ENCODE assay signal across 9 cellular contexts in the genomic region with DNA sequence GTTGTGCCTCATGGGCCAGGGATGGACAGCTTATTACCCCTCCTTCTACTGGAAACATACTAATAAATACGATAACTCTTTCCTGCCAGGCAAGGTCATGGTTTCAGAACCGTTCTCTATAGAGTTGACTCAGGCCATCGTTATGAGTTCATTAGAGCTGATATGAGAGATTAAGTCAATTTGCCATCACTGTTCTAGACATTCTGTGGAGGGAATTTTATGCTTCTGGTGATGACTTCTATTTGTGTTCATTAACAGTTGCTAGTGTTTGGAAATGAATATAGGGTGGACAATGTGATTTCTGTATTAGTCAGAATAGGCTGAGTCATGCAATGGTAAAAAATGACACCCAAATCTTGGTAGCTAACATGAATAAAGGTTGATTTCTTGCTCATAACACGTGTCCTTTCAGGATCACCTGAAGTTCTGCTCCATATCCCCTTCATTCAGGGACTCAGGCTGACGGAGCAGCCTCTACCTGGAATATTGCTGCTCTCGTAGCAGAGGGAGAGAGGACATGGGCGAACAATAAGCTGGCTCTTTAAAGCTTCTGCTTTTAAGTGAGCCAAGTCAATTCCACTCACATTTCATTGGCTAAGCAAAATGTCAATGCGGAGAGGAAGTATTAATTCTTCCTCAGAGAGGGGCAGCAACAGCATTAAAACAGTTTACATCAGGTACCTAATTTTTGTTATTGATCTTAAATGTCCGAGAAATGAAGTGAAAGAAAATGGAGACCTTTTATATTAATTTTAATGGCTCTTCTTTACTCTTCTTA. TPM values are rescaled to one million over a fixed set of nuclear protein-coding genes. Genes with fewer than 3 reads are reported as not detected.
A peak's percentile ranks its signal among the peaks of the same experiment; 100 is the strongest.
DNase-seq lines count a peak whose midpoint lies in the region; ATAC-seq and TF ChIP-seq lines count a peak whose summit lies in the region.
"Had no signal": no experiment of that assay in that cellular context is flagged by ENCODE, and none has a peak within 500 bp of the region (broad histone marks: within the 10 kb centered on the region; RNA-seq: fewer than 3 reads in every experiment).

No MANE protein-coding gene starts in this region.

- H3K79me2 ChIP-seq in ACC112 (ENCODE audit: control insufficient read depth, insufficient read depth, low read length, unreplicated experiment): no peaks in the 10 kb centered on the region

- H3K4me3 Mint-ChIP-seq in activated naive CD4-positive, alpha-beta T cell treated with anti-CD3 and anti-CD28 coated beads for 36 hours: no peak overlapping the region

- CTCF ChIA-PET in activated naive CD4-positive, alpha-beta T cell treated with anti-CD3 and anti-CD28 coated beads for 36 hours (lab: Charles Lee): interaction anchor here (1.3 kb wide), 1 partner anchor 12 kb away, joined by 4 read pairs; no protein-coding TSS in a partner anchor

- DNase-seq in adrenal gland: peak in 1 of 7 donors; percentile 46
- no peak for DNase-seq in mucosa of descending colon
- DNase-seq in NCI-H1417 (lab: John Stamatoyannopoulos, UW): no peak
- DNase-seq in activated CD8-positive, alpha-beta memory T cell treated with anti-CD3 and anti-CD28 coated beads for 24 hours: no peak
- no peak for DNase-seq in activated naive CD4-positive, alpha-beta T cell treated with anti-CD3 and anti-CD28 coated beads for 36 hours

- peaks cover 38% of the 10 kb centered on the region for H3K4me1 ChIP-seq in ACC112 (ENCODE audit: control insufficient read depth, insufficient read depth, low read length, unreplicated experiment)
- peaks cover 22 to 26% of the 10 kb centered on the region in 2 donors for H3K4me1 ChIP-seq in adrenal gland (replicated peaks in 1 of 2)
- no peaks in the 10 kb centered on the region for H3K4me1 ChIP-seq in mucosa of descending colon (ENCODE audit: low read depth)

- no peaks in the 10 kb centered on the region for H3K9me3 ChIP-seq in adrenal gland (replicated peaks in 1 of 3)
- H3K9me3 ChIP-seq in mucosa of descending colon: no peaks in the 10 kb centered on the region

- H3K27ac ChIP-seq in ACC112 (ENCODE audit: low read depth, low read length) (peak overlapping the region; percentile 63), adrenal gland (peak overlapping the region in 4 of 5 donors; percentile 26 to 68 (median 52))
- H3K27ac ChIP-seq: SK-N-MC had no signal

- H3K36me3 ChIP-seq in ACC112 (ENCODE audit: insufficient read depth, low read length) (no peaks in the 10 kb centered on the region), adrenal gland (replicated peaks in 1 of 2) (no peaks in the 10 kb centered on the region), mucosa of descending colon (ENCODE audit: low read depth) (no peaks in the 10 kb centered on the region)

- H3K4me1 Mint-ChIP-seq in activated naive CD4-positive, alpha-beta T cell treated with anti-CD3 and anti-CD28 coated beads for 36 hours (ENCODE audit: low read depth): peaks cover 8% of the 10 kb centered on the region

- 39 to 50% (median 43%) methylated on average over 9 of the region's 9 CpGs for WGBS in adrenal gland, 4 donors

- H3K9me3 Mint-ChIP-seq in activated naive CD4-positive, alpha-beta T cell treated with anti-CD3 and anti-CD28 coated beads for 36 hours: no peaks in the 10 kb centered on the region

- no peak overlapping the region for H3K27ac Mint-ChIP-seq in activated naive CD4-positive, alpha-beta T cell treated with anti-CD3 and anti-CD28 coated beads for 36 hours

- H3K4me3 ChIP-seq in ACC112 (ENCODE audit: low read depth, low read length) (peak overlapping the region; percentile 21; the same call in 1 of the 2 replicates), adrenal gland (no peak overlapping the region), mucosa of descending colon (no peak overlapping the region)
- H3K4me3 ChIP-seq: SK-N-MC had no signal

- TF ChIP-seq POLR2A in adrenal gland (IDR thresholded peaks at IDR 0.05): no peak

- H2AFZ ChIP-seq in ACC112 (ENCODE audit: low read length, unreplicated experiment): peak overlapping the region; percentile 65

- no peaks in the 10 kb centered on the region for H3K36me3 Mint-ChIP-seq in activated naive CD4-positive, alpha-beta T cell treated with anti-CD3 and anti-CD28 coated beads for 36 hours (ENCODE audit: low read depth)

- no peaks in the 10 kb centered on the region for H3K27me3 ChIP-seq in ACC112 (ENCODE audit: insufficient read depth, low read length)
- H3K27me3 ChIP-seq in adrenal gland: no peaks in the 10 kb centered on the region

- TF ChIP-seq CTCF in adrenal gland (IDR thresholded peaks at IDR 0.05) (no peak), mucosa of descending colon (IDR thresholded peaks at IDR 0.05) (no peak)

- intact Hi-C loops in adrenal gland (cut with DNase I): no loop called here
- intact Hi-C loops in mucosa of descending colon (cut with DNase I, micrococcal nuclease): no loop called here
- intact Hi-C loops in activated naive CD4-positive, alpha-beta T cell treated with anti-CD3 and anti-CD28 coated beads for 36 hours (cut with micrococcal nuclease): no loop called here

- peak; percentile 72 for ATAC-seq in GM19023 (IDR thresholded peaks at IDR 0.05; ENCODE audit: unreplicated experiment)
- peak; percentile 81 for ATAC-seq in HG03045 (IDR thresholded peaks at IDR 0.05; ENCODE audit: unreplicated experiment)
- no peak for ATAC-seq in mucosa of descending colon

- H3K27me3 Mint-ChIP-seq in activated naive CD4-positive, alpha-beta T cell treated with anti-CD3 and anti-CD28 coated beads for 36 hours (ENCODE audit: low read depth): no peaks in the 10 kb centered on the region

RNA-seq across cellular contexts. Expression of a gene that starts 18.6 kb away (rescaled TPM):
- not detected for total RNA-seq in adrenal gland
- not detected for polyA plus RNA-seq in adrenal gland
- not detected for total RNA-seq in mucosa of descending colon
- not detected for total RNA-seq in activated naive CD4-positive, alpha-beta T cell treated with anti-CD3 and anti-CD28 coated beads for 36 hours

RNA-seq across cellular contexts. Expression of a gene that starts 47.4 kb away (rescaled TPM):
- 10 to 100 TPM in 5 of 8 donors, 1 to 10 TPM in 3; 5.1 to 20.9 (median 12.2) TPM for total RNA-seq in adrenal gland
- polyA plus RNA-seq in adrenal gland: 10 to 100 TPM in 2 of 3 donors, 1 to 10 TPM in 1; 7.0 to 21.7 (median 10.2) TPM
- 10 to 100 TPM in 2 of 3 donors, 1 to 10 TPM in 1; 8.3 to 15.1 (median 10.8) TPM for total RNA-seq in mucosa of descending colon
- 1 to 10 TPM; 4.6 to 4.9 TPM for total RNA-seq in activated naive CD4-positive, alpha-beta T cell treated with anti-CD3 and anti-CD28 coated beads for 36 hours
